In the genomic region with DNA sequence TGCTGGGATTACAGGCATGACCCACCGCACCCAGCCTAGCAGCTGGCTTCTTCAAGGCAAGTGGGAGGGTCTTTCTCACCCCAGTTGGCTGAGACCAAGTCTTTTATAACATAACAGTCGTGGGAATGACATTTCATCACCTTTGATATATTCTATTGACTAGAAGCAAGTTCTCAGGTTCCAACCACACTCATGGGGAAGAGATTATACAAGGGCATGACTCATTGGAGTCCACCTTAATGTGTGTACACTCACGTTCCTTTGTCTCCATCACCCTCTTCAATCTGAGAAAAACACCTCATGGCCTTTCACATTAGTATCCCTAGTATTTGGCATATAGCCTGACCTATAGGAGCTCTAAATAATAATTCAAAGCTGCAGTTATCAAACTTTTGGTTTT, we compare ENCODE assay signal across 21 cellular contexts. TPM values are rescaled to one million over a fixed set of nuclear protein-coding genes. Genes with fewer than 3 reads are reported as not detected.
DNase-seq lines count a peak whose midpoint lies in the region; ATAC-seq and TF ChIP-seq lines count a peak whose summit lies in the region.
"Had no signal": no experiment of that assay in that cellular context is flagged by ENCODE, and none has a peak within 500 bp of the region (broad histone marks: within the 10 kb centered on the region; RNA-seq: fewer than 3 reads in every experiment).

No MANE protein-coding gene starts in this region.

- no peaks in the 10 kb centered on the region for H3K9me3 Mint-ChIP-seq in GM23338
- H3K9me3 Mint-ChIP-seq: memory B cell; naive thymus-derived CD4-positive, alpha-beta T cell had no signal

- H3K4me2 ChIP-seq in GM23338: no peak overlapping the region
- H3K4me2 ChIP-seq: hepatocyte had no signal

- H3K36me3 ChIP-seq in GM23338 (ENCODE audit: insufficient read depth) (no peaks in the 10 kb centered on the region), prostate gland (no peaks in the 10 kb centered on the region)
- H3K36me3 ChIP-seq: ovary, tibial artery had no signal

- peaks cover 31% of the 10 kb centered on the region for H3K27me3 Mint-ChIP-seq in GM23338 (ENCODE audit: insufficient read depth, low read depth, poor library complexity)
- H3K27me3 Mint-ChIP-seq: memory B cell had no signal

- H3F3A ChIP-seq in GM23338 (replicated peaks; ENCODE audit: low read depth): no peaks in the 10 kb centered on the region

- H3K4me3 Mint-ChIP-seq in GM23338: no peak overlapping the region
- H3K4me3 Mint-ChIP-seq: memory B cell; naive thymus-derived CD4-positive, alpha-beta T cell had no signal

- H3K9me2 ChIP-seq in GM23338 (ENCODE audit: insufficient read depth): no peaks in the 10 kb centered on the region

- H4K20me1 ChIP-seq in GM23338 (replicated peaks; ENCODE audit: insufficient read depth): no peaks in the 10 kb centered on the region

- no peak overlapping the region for H3K27ac Mint-ChIP-seq in GM23338
- H3K27ac Mint-ChIP-seq: memory B cell; naive thymus-derived CD4-positive, alpha-beta T cell had no signal

- WGBS in prostate gland: 64% methylated on average over 3 of the region's 3 CpGs

- H3K36me3 Mint-ChIP-seq in GM23338 (ENCODE audit: low read depth): no peaks in the 10 kb centered on the region
- H3K36me3 Mint-ChIP-seq: memory B cell; naive thymus-derived CD4-positive, alpha-beta T cell had no signal

- peaks cover 2% of the 10 kb centered on the region; the same call in 1 of the 3 replicates for H3K4me1 Mint-ChIP-seq in GM23338

- H3K4me3 ChIP-seq in GM23338: no peak overlapping the region
- no peak overlapping the region for H3K4me3 ChIP-seq in prostate gland
- H3K4me3 ChIP-seq: hepatocyte, ovary, tibial artery had no signal

- DNase-seq in EH (ENCODE audit: low read depth) (peak; percentile 6), LHCN-M2 (ENCODE audit: low read depth) (peak; percentile 55), SW480 (ENCODE audit: low spot score) (peak; percentile 75), glomerular visceral epithelial cell (ENCODE audit: extremely low spot score) (peak; percentile 26), NCI-H1048 (lab: John Stamatoyannopoulos, UW) (no peak), GM23338 (ENCODE audit: low spot score) (no peak), prostate gland (ENCODE audit: low spot score) (no peak)
- DNase-seq: activated CD4-positive, alpha-beta T cell treated with anti-CD3 and anti-CD28 coated beads, Interleukin-2, amount 50 U/mL, for 4 hours; AML-193; naive thymus-derived CD4-positive, alpha-beta T cell; NCI-H187 treated with DMSO at 0.1 percent for 48 hours; ovary; SIG-M5; stimulated activated CD4-positive, alpha-beta T cell treated with anti-CD3 and anti-CD28 coated beads, Interleukin-2, amount 100 ng/mL, for 24 hours; stimulated activated naive CD8-positive, alpha-beta T cell treated with anti-CD3 and anti-CD28 coated beads, Interleukin-15, Interleukin-2, amounts not matched to agents 100 U/mL and 50 U/mL, for 24 hours; tibial artery; WERI-Rb-1 had no signal

- peaks cover 39% of the 10 kb centered on the region for H3K27me3 ChIP-seq in GM23338 (ENCODE audit: insufficient read depth)
- no peaks in the 10 kb centered on the region for H3K27me3 ChIP-seq in prostate gland (replicated peaks; ENCODE audit: insufficient read depth)
- H3K27me3 ChIP-seq: hepatocyte, ovary, tibial artery had no signal

- no peak for ATAC-seq in GM23338
- ATAC-seq: naive thymus-derived CD4-positive, alpha-beta T cell; stimulated activated naive CD8-positive, alpha-beta T cell treated with anti-CD3 and anti-CD28 coated beads, Interleukin-15, Interleukin-2, amounts not matched to agents 100 U/mL and 50 U/mL, for 24 hours had no signal

- no peak overlapping the region for H3K27ac ChIP-seq in GM23338 (ENCODE audit: low read depth)
- no peak overlapping the region for H3K27ac ChIP-seq in prostate gland
- H3K27ac ChIP-seq: hepatocyte, ovary, tibial artery, WERI-Rb-1 had no signal

- no peak for TF ChIP-seq POLR2A in prostate gland (IDR thresholded peaks at IDR 0.05)

- TF ChIP-seq CTCF in GM23338 (conservative IDR thresholded peaks at IDR 0.05; ENCODE audit: low read depth in 2 of 2): no peak
- no peak for TF ChIP-seq CTCF in prostate gland (IDR thresholded peaks at IDR 0.05)

- no peaks in the 10 kb centered on the region for H3K4me1 ChIP-seq in GM23338 (ENCODE audit: insufficient read depth)
- H3K4me1 ChIP-seq in prostate gland (replicated peaks): no peaks in the 10 kb centered on the region

- H3K79me2 ChIP-seq in GM23338 (replicated peaks; ENCODE audit: insufficient read depth): no peaks in the 10 kb centered on the region
- H3K79me2 ChIP-seq: hepatocyte had no signal

- H3K9me3 ChIP-seq in prostate gland: no peaks in the 10 kb centered on the region
- H3K9me3 ChIP-seq: ovary, tibial artery had no signal

- no peak overlapping the region for H2AFZ ChIP-seq in GM23338
- H2AFZ ChIP-seq: hepatocyte had no signal

- intact Hi-C loops in prostate gland (cut with DNase I): no loop called here

TF ChIP-seq in GM23338, 12 proteins besides CTCF, POLR2A, EP300 and RAD21 (continues in another document):
- TF ChIP-seq ZNF114 (CRISPR knock-in tag; IDR thresholded peaks at IDR 0.05) (no peak), EZH2 (IDR thresholded peaks at IDR 0.05; ENCODE audit: low read depth, unreplicated experiment) (no peak), EZH2phosphoT487 (IDR thresholded peaks at IDR 0.05; ENCODE audit: unreplicated experiment) (no peak)
- TF ChIP-seq, protein P1, sequence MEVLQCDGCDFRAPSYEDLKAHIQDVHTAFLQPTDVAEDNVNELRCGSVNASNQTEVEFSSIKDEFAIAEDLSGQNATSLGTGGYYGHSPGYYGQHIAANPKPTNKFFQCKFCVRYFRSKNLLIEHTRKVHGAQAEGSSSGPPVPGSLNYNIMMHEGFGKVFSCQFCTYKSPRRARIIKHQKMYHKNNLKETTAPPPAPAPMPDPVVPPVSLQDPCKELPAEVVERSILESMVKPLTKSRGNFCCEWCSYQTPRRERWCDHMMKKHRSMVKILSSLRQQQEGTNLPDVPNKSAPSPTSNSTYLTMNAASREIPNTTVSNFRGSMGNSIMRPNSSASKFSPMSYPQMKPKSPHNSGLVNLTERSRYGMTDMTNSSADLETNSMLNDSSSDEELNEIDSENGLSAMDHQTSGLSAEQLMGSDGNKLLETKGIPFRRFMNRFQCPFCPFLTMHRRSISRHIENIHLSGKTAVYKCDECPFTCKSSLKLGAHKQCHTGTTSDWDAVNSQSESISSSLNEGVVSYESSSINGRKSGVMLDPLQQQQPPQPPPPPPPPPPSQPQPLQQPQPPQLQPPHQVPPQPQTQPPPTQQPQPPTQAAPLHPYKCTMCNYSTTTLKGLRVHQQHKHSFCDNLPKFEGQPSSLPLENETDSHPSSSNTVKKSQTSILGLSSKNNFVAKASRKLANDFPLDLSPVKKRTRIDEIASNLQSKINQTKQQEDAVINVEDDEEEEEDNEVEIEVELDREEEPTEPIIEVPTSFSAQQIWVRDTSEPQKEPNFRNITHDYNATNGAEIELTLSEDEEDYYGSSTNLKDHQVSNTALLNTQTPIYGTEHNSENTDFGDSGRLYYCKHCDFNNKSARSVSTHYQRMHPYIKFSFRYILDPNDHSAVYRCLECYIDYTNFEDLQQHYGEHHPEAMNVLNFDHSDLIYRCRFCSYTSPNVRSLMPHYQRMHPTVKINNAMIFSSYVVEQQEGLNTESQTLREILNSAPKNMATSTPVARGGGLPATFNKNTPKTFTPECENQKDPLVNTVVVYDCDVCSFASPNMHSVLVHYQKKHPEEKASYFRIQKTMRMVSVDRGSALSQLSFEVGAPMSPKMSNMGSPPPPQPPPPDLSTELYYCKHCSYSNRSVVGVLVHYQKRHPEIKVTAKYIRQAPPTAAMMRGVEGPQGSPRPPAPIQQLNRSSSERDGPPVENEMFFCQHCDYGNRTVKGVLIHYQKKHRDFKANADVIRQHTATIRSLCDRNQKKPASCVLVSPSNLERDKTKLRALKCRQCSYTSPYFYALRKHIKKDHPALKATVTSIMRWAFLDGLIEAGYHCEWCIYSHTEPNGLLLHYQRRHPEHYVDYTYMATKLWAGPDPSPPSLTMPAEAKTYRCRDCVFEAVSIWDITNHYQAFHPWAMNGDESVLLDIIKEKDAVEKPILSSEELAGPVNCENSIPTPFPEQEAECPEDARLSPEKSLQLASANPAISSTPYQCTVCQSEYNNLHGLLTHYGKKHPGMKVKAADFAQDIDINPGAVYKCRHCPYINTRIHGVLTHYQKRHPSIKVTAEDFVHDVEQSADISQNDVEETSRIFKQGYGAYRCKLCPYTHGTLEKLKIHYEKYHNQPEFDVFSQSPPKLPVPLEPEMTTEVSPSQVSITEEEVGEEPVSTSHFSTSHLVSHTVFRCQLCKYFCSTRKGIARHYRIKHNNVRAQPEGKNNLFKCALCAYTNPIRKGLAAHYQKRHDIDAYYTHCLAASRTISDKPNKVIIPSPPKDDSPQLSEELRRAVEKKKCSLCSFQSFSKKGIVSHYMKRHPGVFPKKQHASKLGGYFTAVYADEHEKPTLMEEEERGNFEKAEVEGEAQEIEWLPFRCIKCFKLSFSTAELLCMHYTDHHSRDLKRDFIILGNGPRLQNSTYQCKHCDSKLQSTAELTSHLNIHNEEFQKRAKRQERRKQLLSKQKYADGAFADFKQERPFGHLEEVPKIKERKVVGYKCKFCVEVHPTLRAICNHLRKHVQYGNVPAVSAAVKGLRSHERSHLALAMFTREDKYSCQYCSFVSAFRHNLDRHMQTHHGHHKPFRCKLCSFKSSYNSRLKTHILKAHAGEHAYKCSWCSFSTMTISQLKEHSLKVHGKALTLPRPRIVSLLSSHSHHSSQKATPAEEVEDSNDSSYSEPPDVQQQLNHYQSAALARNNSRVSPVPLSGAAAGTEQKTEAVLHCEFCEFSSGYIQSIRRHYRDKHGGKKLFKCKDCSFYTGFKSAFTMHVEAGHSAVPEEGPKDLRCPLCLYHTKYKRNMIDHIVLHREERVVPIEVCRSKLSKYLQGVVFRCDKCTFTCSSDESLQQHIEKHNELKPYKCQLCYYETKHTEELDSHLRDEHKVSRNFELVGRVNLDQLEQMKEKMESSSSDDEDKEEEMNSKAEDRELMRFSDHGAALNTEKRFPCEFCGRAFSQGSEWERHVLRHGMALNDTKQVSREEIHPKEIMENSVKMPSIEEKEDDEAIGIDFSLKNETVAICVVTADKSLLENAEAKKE (CRISPR knock-in tag; IDR thresholded peaks at IDR 0.05): no peak

RNA-seq across cellular contexts. Expression of a gene that starts 2.8 kb away (rescaled TPM):
- total RNA-seq in LHCN-M2 (2014; rRNA removed) (6.0 and 7.2 TPM in 2 replicates), prostate gland (10 to 100 TPM in 1 of 2 donors, 1 to 10 TPM in 1; 7.7 to 14.7 TPM)
- polyA plus RNA-seq in LHCN-M2 (2012): 2.0 TPM
- 0.10 and 0.35 TPM in 2 replicates for total RNA-seq in GM23338 (2014; rRNA removed; shearing (Covaris generic))
- 0.36 and 0.40 TPM in 2 replicates for polyA plus RNA-seq in GM23338 (2016; fragmentation: Nextera tagmentation; extraction: Ambion mirVana)

RNA-seq across cellular contexts. Expression of a gene that starts 33.0 kb away (rescaled TPM):
- total RNA-seq in LHCN-M2 (2014; rRNA removed): 32.3 and 91.1 TPM in 2 replicates
- polyA plus RNA-seq in LHCN-M2 (2012): 34.2 TPM
- not detected in 2 replicates for total RNA-seq in GM23338 (2014; rRNA removed; shearing (Covaris generic))
- polyA plus RNA-seq in GM23338 (2016; fragmentation: Nextera tagmentation; extraction: Ambion mirVana): not detected in 2 replicates
- 10 to 100 TPM in 1 of 2 donors, 1 to 10 TPM in 1; 2.3 to 13.4 TPM for total RNA-seq in prostate gland
- total RNA-seq: OCI-LY7; T-helper 1 cell treated with Interleukin-12 subunit alpha and Interleukin-12 subunit beta and Interleukin-4 antibody, amounts not matched to agents 30 ng/mL and 1 ng/mL, for 36 hours had no signal

Comparison
In these comparisons a context has a peak if more than half of its experiments do, and no peak if none do; other contexts are left out.
1. DNase-seq: peak in EH (single experiment), LHCN-M2 (single experiment), SW480 (single experiment) and glomerular visceral epithelial cell (single experiment); none in NCI-H1048 (single experiment), GM23338 (single experiment) and prostate gland (single experiment).